8 cellular contexts compared by ENCODE assay signal in the genomic region with DNA sequence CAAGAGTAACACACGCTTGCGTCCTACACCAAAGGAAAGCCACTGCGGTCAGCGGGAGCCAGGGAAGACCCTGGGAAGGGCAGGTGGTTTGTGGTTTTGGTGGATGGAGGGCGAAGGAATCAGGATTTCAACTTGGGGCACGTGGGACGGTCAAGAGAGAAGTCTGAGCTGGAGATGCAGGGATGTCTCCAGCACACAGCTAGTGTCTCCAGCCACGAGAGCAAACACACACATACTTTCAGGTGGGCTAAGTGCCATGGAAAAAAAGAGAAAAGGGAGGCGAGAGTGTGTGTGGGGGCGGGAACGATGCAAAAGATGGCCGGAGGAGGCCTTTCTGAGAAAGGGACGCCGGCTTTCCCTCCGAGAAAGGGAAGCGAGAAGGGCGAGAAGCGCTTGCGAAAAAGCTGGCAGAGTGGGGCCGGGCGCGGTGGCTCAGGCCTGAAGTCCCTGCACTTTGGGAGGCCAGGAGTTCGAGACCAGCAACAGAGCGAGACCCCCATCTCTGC. TPM values are rescaled to one million over a fixed set of nuclear protein-coding genes. Genes with fewer than 3 reads are reported as not detected.
DNase-seq lines count a peak whose midpoint lies in the region; ATAC-seq and TF ChIP-seq lines count a peak whose summit lies in the region.

No MANE protein-coding gene starts in this region.

- no peak for TF ChIP-seq POLR2A in right lobe of liver (IDR thresholded peaks at IDR 0.05)

- H3K4me3 Mint-ChIP-seq in T-helper 2 cell treated with Interferon-gamma antibody and Interleukin-4, amounts not matched to agents 5 μg/mL and 100 μg/mL, for 36 hours = peak overlapping the region; percentile 97

- peak overlapping the region; percentile 75 to 88 (median 88) for H3K4me3 ChIP-seq in right lobe of liver

- H3K36me3 Mint-ChIP-seq in T-helper 2 cell treated with Interferon-gamma antibody and Interleukin-4, amounts not matched to agents 5 μg/mL and 100 μg/mL, for 36 hours (ENCODE audit: low read depth) = peaks cover 26% of the 10 kb centered on the region

- intact Hi-C loops in right lobe of liver (cut with DNase I) = no loop called here

- H3K36me3 ChIP-seq in right lobe of liver = peaks cover 0 to 10% (median 3%) of the 10 kb centered on the region in 4 donors

- peak; percentile 29 for DNase-seq in DMS79 treated with DMSO at 0.1 percent for 48 hours (lab: John Stamatoyannopoulos, UW)
- no peak for DNase-seq in DMS79 (lab: John Stamatoyannopoulos, UW)
- DNase-seq in T-helper 2 cell treated with Interferon-gamma antibody and Interleukin-4, amounts not matched to agents 5 μg/mL and 100 μg/mL, for 36 hours (ENCODE audit: low spot score) = peak; percentile 18
- DNase-seq in cerebellar cortex (ENCODE audit: low spot score) = peak; percentile 24
- peak; percentile 48 to 68 (median 51) for DNase-seq in right lobe of liver
- peak; percentile 6 for DNase-seq in stimulated activated CD8-positive, alpha-beta memory T cell treated with anti-CD3 and anti-CD28 coated beads, Interleukin-12 subunit alpha, Interleukin-12 subunit beta, amount 100 ng/mL, for 4 hours (ENCODE audit: low read depth)
- DNase-seq in cerebellar nuclear complex (lab: John Stamatoyannopoulos, UW) = no peak
- no peak for DNase-seq in NCI-H1105 treated with DMSO at 0.1 percent for 48 hours (lab: John Stamatoyannopoulos, UW)

- peak overlapping the region; percentile 99 for H3K27ac Mint-ChIP-seq in T-helper 2 cell treated with Interferon-gamma antibody and Interleukin-4, amounts not matched to agents 5 μg/mL and 100 μg/mL, for 36 hours

- ATAC-seq in right lobe of liver = no peak

- peaks cover 0 to 31% (median 12%) of the 10 kb centered on the region in 4 donors for H3K4me1 ChIP-seq in right lobe of liver

- no peaks in the 10 kb centered on the region for H3K27me3 ChIP-seq in right lobe of liver

- H3K4me1 Mint-ChIP-seq in T-helper 2 cell treated with Interferon-gamma antibody and Interleukin-4, amounts not matched to agents 5 μg/mL and 100 μg/mL, for 36 hours (ENCODE audit: low read depth) = peaks cover 31% of the 10 kb centered on the region

- WGBS in right lobe of liver (ENCODE audit: insufficient coverage, low coverage, low lambda C conversion rate, missing lambda C conversion rate) = 11% methylated on average over 19 of the region's 24 CpGs

- peak overlapping the region; percentile 100 for H3K27ac ChIP-seq in right lobe of liver

- no peaks in the 10 kb centered on the region for H3K9me3 Mint-ChIP-seq in T-helper 2 cell treated with Interferon-gamma antibody and Interleukin-4, amounts not matched to agents 5 μg/mL and 100 μg/mL, for 36 hours

- TF ChIP-seq CTCF in right lobe of liver (IDR thresholded peaks at IDR 0.05) = no peak

- no peaks in the 10 kb centered on the region for H3K9me3 ChIP-seq in right lobe of liver

- H3K27me3 Mint-ChIP-seq in T-helper 2 cell treated with Interferon-gamma antibody and Interleukin-4, amounts not matched to agents 5 μg/mL and 100 μg/mL, for 36 hours (ENCODE audit: low read depth) = peaks cover 9% of the 10 kb centered on the region

RNA-seq across cellular contexts. Expression of a gene that starts 1.4 kb away (rescaled TPM):
- total RNA-seq in right lobe of liver = 10 to 100 TPM; 41.1 to 52.0 (median 44.9) TPM

Comparison
In these comparisons a context has a peak if more than half of its experiments do, and no peak if none do; other contexts are left out.
1. DNase-seq: peak in DMS79 treated with DMSO at 0.1 percent for 48 hours (single experiment), T-helper 2 cell treated with Interferon-gamma antibody and Interleukin-4, amounts not matched to agents 5 μg/mL and 100 μg/mL, for 36 hours (single experiment), cerebellar cortex (single experiment), right lobe of liver (3 of 3) and stimulated activated CD8-positive, alpha-beta memory T cell treated with anti-CD3 and anti-CD28 coated beads, Interleukin-12 subunit alpha, Interleukin-12 subunit beta, amount 100 ng/mL, for 4 hours (single experiment); none in DMS79 (single experiment), cerebellar nuclear complex (0 of 2) and NCI-H1105 treated with DMSO at 0.1 percent for 48 hours (single experiment).